In the genomic region with DNA sequence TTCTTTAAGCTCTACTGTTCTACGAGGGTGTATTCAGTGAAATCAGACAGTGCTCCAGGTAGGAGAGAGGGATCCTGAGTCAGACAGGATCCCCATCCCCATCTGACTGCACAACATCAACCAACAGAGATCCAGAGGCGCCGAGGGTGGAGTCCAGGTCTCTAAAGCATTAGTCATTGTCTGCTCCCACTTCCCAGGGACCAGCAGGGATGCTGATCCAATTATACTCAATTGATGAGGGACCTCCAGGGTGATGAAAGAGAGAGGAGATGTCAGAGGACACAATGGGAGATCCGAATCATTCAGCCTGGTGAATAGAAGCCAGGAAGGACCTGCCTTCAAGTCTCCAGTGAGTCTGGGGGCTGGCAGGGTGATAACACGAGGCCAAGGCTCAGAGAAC, we compare ENCODE assay signal across 22 cellular contexts. TPM values are rescaled to one million over a fixed set of nuclear protein-coding genes. Genes with fewer than 3 reads are reported as not detected.
DNase-seq lines count a peak whose midpoint lies in the region; ATAC-seq and TF ChIP-seq lines count a peak whose summit lies in the region.
"Had no signal": no experiment of that assay in that cellular context is flagged by ENCODE, and none has a peak within 500 bp of the region (broad histone marks: within the 10 kb centered on the region; RNA-seq: fewer than 3 reads in every experiment).

No MANE protein-coding gene starts in this region.

- no peak overlapping the region for H3K4me3 Mint-ChIP-seq in progenitor cell of endocrine pancreas (ENCODE audit: low read depth)
- H3K4me3 Mint-ChIP-seq in WTC11: no peak overlapping the region
- H3K4me3 Mint-ChIP-seq: CD4-positive, alpha-beta T cell; H9; T-helper 1 cell treated with Interleukin-12 subunit alpha and Interleukin-12 subunit beta and Interleukin-4 antibody, amounts not matched to agents 30 μg/mL and 1 μg/mL, for 36 hours had no signal

- H3K36me3 Mint-ChIP-seq in progenitor cell of endocrine pancreas (ENCODE audit: insufficient read depth) (peaks cover 2% of the 10 kb centered on the region), WTC11 (no peaks in the 10 kb centered on the region; the same call in 1 of the 2 replicates)

- H3K9me3 Mint-ChIP-seq in progenitor cell of endocrine pancreas (ENCODE audit: low read depth): peaks cover 13% of the 10 kb centered on the region
- H3K9me3 Mint-ChIP-seq in WTC11: peaks cover 19% of the 10 kb centered on the region

- DNase-seq in ELR (ENCODE audit: low read depth) (peak; percentile 19), NCI-H82 (lab: John Stamatoyannopoulos, UW) (peak; percentile 98), epithelial cell of esophagus (ENCODE audit: low read depth) (peak; percentile 13), progenitor cell of endocrine pancreas (ENCODE audit: low spot score, unreplicated experiment) (no peak), WTC11 (ENCODE audit: low spot score) (no peak), breast epithelium (ENCODE audit: low spot score in 2 of 2) (no peak)
- DNase-seq: CD4-positive, alpha-beta T cell; COR-L47; DMS79; H9; IMR-90; NCI-H1105; NCI-H1694; NCI-H446 treated with DMSO at 0.1 percent for 48 hours; NCI-H748 treated with DMSO at 0.1 percent for 48 hours; Peyer's patch had no signal

- H3K4me1 Mint-ChIP-seq in progenitor cell of endocrine pancreas (ENCODE audit: low read depth): no peaks in the 10 kb centered on the region
- H3K4me1 Mint-ChIP-seq in WTC11: no peaks in the 10 kb centered on the region

- H3K27ac Mint-ChIP-seq in progenitor cell of endocrine pancreas (peak overlapping the region; percentile 73), WTC11 (no peak overlapping the region)
- H3K27ac Mint-ChIP-seq: CD4-positive, alpha-beta T cell; H9; T-helper 1 cell treated with Interleukin-12 subunit alpha and Interleukin-12 subunit beta and Interleukin-4 antibody, amounts not matched to agents 30 μg/mL and 1 μg/mL, for 36 hours had no signal

- H3K9me3 ChIP-seq in breast epithelium: peaks cover 7 to 9% of the 10 kb centered on the region in 2 donors
- H3K9me3 ChIP-seq: A549 had no signal

- TF ChIP-seq POLR2A in breast epithelium (IDR thresholded peaks at IDR 0.05): no peak

- no peak overlapping the region for H3K4me3 ChIP-seq in epithelial cell of esophagus (ENCODE audit: low read length)
- no peak overlapping the region for H3K4me3 ChIP-seq in breast epithelium
- H3K4me3 ChIP-seq: A549, GM12878, Peyer's patch, SJSA1 had no signal

- H3K36me3 ChIP-seq in breast epithelium: no peaks in the 10 kb centered on the region
- H3K36me3 ChIP-seq: Peyer's patch, SJSA1 had no signal

- H3K4me1 ChIP-seq in breast epithelium: no peaks in the 10 kb centered on the region
- H3K4me1 ChIP-seq: A549, Peyer's patch, SJSA1 had no signal

- CTCF ChIA-PET in WTC11 (lab: Charles Lee): no interaction called here

- no peaks in the 10 kb centered on the region for H3K27me3 ChIP-seq in breast epithelium
- H3K27me3 ChIP-seq: Peyer's patch, SJSA1 had no signal

- TF ChIP-seq CTCF in epithelial cell of esophagus (IDR thresholded peaks at IDR 0.05; ENCODE audit: insufficient read depth, low read depth, low read length, missing control alignments): no peak
- no peak for TF ChIP-seq CTCF in progenitor cell of endocrine pancreas (IDR thresholded peaks at IDR 0.05; ENCODE audit: unreplicated experiment)
- TF ChIP-seq CTCF in WTC11 (IDR thresholded peaks at IDR 0.05): no peak
- TF ChIP-seq CTCF in breast epithelium (IDR thresholded peaks at IDR 0.05): no peak

- intact Hi-C loops in breast epithelium (cut with DNase I; ENCODE audit: low total_unique reads): no loop called here

- H3K27ac ChIP-seq in breast epithelium: no peak overlapping the region
- H3K27ac ChIP-seq: A549, KMS-11, Peyer's patch, SJSA1 had no signal

- POLR2A ChIA-PET in WTC11 (lab: Charles Lee): no interaction called here

- no peak for ATAC-seq in WTC11
- ATAC-seq in GM21447 (IDR thresholded peaks at IDR 0.05; ENCODE audit: unreplicated experiment): no peak
- ATAC-seq: A549 had no signal

- no peaks in the 10 kb centered on the region for H3K27me3 Mint-ChIP-seq in progenitor cell of endocrine pancreas
- H3K27me3 Mint-ChIP-seq in WTC11 (ENCODE audit: low read depth): no peaks in the 10 kb centered on the region; the same call in 1 of the 2 replicates
- H3K27me3 Mint-ChIP-seq: CD4-positive, alpha-beta T cell had no signal

TF ChIP-seq in WTC11, 78 proteins besides CTCF, POLR2A, EP300 and RAD21:
- TF ChIP-seq ZNF263 (CRISPR knock-in tag; IDR thresholded peaks at IDR 0.05; ENCODE audit: low read depth) (no peak), RORB (CRISPR knock-in tag; IDR thresholded peaks at IDR 0.05) (no peak), GTF2I (CRISPR knock-in tag; conservative IDR thresholded peaks at IDR 0.05) (no peak), CBFB (CRISPR knock-in tag; IDR thresholded peaks at IDR 0.05; ENCODE audit: low read depth) (no peak), USF2 (CRISPR knock-in tag; IDR thresholded peaks at IDR 0.05) (no peak), ESRRA (CRISPR knock-in tag; IDR thresholded peaks at IDR 0.05; ENCODE audit: borderline replicate concordance) (no peak), TEAD1 (CRISPR knock-in tag; IDR thresholded peaks at IDR 0.05) (no peak)
- TF ChIP-seq, protein P1, sequence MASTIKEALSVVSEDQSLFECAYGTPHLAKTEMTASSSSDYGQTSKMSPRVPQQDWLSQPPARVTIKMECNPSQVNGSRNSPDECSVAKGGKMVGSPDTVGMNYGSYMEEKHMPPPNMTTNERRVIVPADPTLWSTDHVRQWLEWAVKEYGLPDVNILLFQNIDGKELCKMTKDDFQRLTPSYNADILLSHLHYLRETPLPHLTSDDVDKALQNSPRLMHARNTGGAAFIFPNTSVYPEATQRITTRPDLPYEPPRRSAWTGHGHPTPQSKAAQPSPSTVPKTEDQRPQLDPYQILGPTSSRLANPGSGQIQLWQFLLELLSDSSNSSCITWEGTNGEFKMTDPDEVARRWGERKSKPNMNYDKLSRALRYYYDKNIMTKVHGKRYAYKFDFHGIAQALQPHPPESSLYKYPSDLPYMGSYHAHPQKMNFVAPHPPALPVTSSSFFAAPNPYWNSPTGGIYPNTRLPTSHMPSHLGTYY (CRISPR knock-in tag; IDR thresholded peaks at IDR 0.05): no peak

RNA-seq across cellular contexts. Expression of gene STMN1, which starts 39.5 kb away (rescaled TPM):
- total RNA-seq in progenitor cell of endocrine pancreas (811 and 856 TPM in 2 replicates), WTC11 (2021) (418 to 483 TPM (median 458 TPM) in 3 replicates), breast epithelium (10 to 100 TPM; 23.9 to 33.8 (median 28.4) TPM)

RNA-seq across cellular contexts. Expression of gene PAFAH2, which starts 52.1 kb away (rescaled TPM):
- total RNA-seq in progenitor cell of endocrine pancreas: 12.8 and 14.5 TPM in 2 replicates
- total RNA-seq in WTC11 (2021): 9.4 to 11.8 TPM (median 11.5 TPM) in 3 replicates
- total RNA-seq in breast epithelium: 10 to 100 TPM in 1 of 3 donors, 1 to 10 TPM in 2; 8.2 to 19.9 (median 9.8) TPM

Comparison
In these comparisons a context has a peak if more than half of its experiments do, and no peak if none do; other contexts are left out.
1. DNase-seq: peak in ELR (single experiment), NCI-H82 (single experiment) and epithelial cell of esophagus (single experiment); none in progenitor cell of endocrine pancreas (single experiment), WTC11 (single experiment) and breast epithelium (0 of 2).
2. RNA of gene STMN1, which starts 39.5 kb away (total RNA-seq): 811 to 856 TPM in progenitor cell of endocrine pancreas and 418 to 483 TPM in WTC11; 23.9 to 33.8 TPM in breast epithelium; every median in the first group is over 10 times any median in the second.